In genomic region chr2:174597347-174598047, GRCh38 we compare ENCODE assay signal across 8 cellular contexts. TPM values are rescaled to one million over a fixed set of nuclear protein-coding genes. Genes with fewer than 3 reads are reported as not detected.
DNase-seq lines count a peak whose midpoint lies in the region; ATAC-seq, FAIRE-seq and TF ChIP-seq lines count a peak whose summit lies in the region.

Gene WIPF1 (minus strand): TSS chr2:174597804. CDS start chr2:174585573, 12,231 bp downstream.

- H3K9me1 ChIP-seq in keratinocyte (ENCODE audit: control insufficient read depth, extremely low read depth, insufficient read depth, low read length): no peaks in the 10 kb centered on the region

- peaks cover 13 to 38% of the 10 kb centered on the region in 2 donors for H3K4me1 ChIP-seq in adrenal gland (replicated peaks in 1 of 2)
- H3K4me1 ChIP-seq in keratinocyte (ENCODE audit: control insufficient read depth, extremely low read depth, insufficient read depth, low read length): peaks cover 9% of the 10 kb centered on the region
- no peaks in the 10 kb centered on the region for H3K4me1 ChIP-seq in testis

- H3K79me2 ChIP-seq in keratinocyte (ENCODE audit: control insufficient read depth, insufficient read depth, low read length): no peaks in the 10 kb centered on the region

- peak; percentile 35 for ATAC-seq in HG02763 (IDR thresholded peaks at IDR 0.05; ENCODE audit: unreplicated experiment)

- H3K9me3 ChIP-seq in adrenal gland (replicated peaks in 1 of 3) (no peaks in the 10 kb centered on the region), keratinocyte (ENCODE audit: control insufficient read depth, low read depth, low read length) (no peaks in the 10 kb centered on the region), testis (no peaks in the 10 kb centered on the region)

- dilution Hi-C loops in keratinocyte (cut with MboI; ENCODE audit: extremely low pct_ligation_motif_present, low sequenced_read_pairs): no loop called here

- TF ChIP-seq POLR2A in GM18526 (IDR thresholded peaks at IDR 0.05; ENCODE audit: extremely low read depth, insufficient read length): peak; percentile 69
- peak; percentile 30 to 54 for TF ChIP-seq POLR2A in adrenal gland (IDR thresholded peaks at IDR 0.05)
- TF ChIP-seq POLR2A in testis (IDR thresholded peaks at IDR 0.05): no peak

- H3K27me3 ChIP-seq in adrenal gland: no peaks in the 10 kb centered on the region
- H3K27me3 ChIP-seq in keratinocyte (ENCODE audit: control insufficient read depth, extremely low read depth, insufficient read depth, low read length): no peaks in the 10 kb centered on the region
- H3K27me3 ChIP-seq in testis: no peaks in the 10 kb centered on the region

- intact Hi-C loops in adrenal gland (cut with DNase I): no loop called here
- intact Hi-C loops in testis (cut with DNase I; ENCODE audit: low total_unique reads): no loop called here

- WGBS in adrenal gland, 4 donors: 11 to 17% (median 14%) methylated on average over 6 of the region's 6 CpGs
- WGBS in testis, 2 donors: 67 to 68% methylated on average over 6 of the region's 6 CpGs

- peak within 1 kb of the TSS; percentile 59 to 84 (median 64) for H3K27ac ChIP-seq in adrenal gland
- H3K27ac ChIP-seq in keratinocyte (ENCODE audit: control insufficient read depth, insufficient read depth, low read length): no peak within 1 kb of the TSS
- peak within 1 kb of the TSS in 1 of 2 donors; percentile 28 for H3K27ac ChIP-seq in testis

- no peaks in the 10 kb centered on the region for H4K20me1 ChIP-seq in keratinocyte (ENCODE audit: control insufficient read depth, extremely low read depth, insufficient read depth, low read length)

- peak within 1 kb of the TSS; percentile 40 for H2AFZ ChIP-seq in keratinocyte (ENCODE audit: control insufficient read depth, low read length)

- H3K9ac ChIP-seq in keratinocyte (ENCODE audit: control insufficient read depth, extremely low read depth, insufficient read depth, low read length): no peak within 1 kb of the TSS

- TF ChIP-seq CTCF in adrenal gland (IDR thresholded peaks at IDR 0.05): no peak
- TF ChIP-seq CTCF in keratinocyte (optimal IDR thresholded peaks at IDR 0.05 in 1 of 3, IDR thresholded peaks at IDR 0.05 in 1 of 3, conservative IDR thresholded peaks at IDR 0.05 in 1 of 3; ENCODE audit: extremely low read depth in 1 of 3, insufficient read depth in 2 of 3, low read length in 3 of 3): no peak
- TF ChIP-seq CTCF in testis (IDR thresholded peaks at IDR 0.05): no peak

- H3K4me3 ChIP-seq in adrenal gland (peak within 1 kb of the TSS in 1 of 4 donors; percentile 51), keratinocyte (ENCODE audit: control insufficient read depth in 2 of 3, extremely low read depth in 1 of 3, insufficient read depth in 2 of 3, low read depth in 1 of 3, low read length in 3 of 3) (no peak within 1 kb of the TSS), testis (no peak within 1 kb of the TSS)

- no peak within 1 kb of the TSS for H3K4me2 ChIP-seq in keratinocyte (ENCODE audit: control insufficient read depth, extremely low read depth, insufficient read depth, low read depth, low read length)

- DNase-seq in OCI-M1 (lab: John Stamatoyannopoulos, UW) (peak; percentile 87), adrenal gland (peak; percentile 42 to 75 (median 57)), keratinocyte (ENCODE audit: low read depth, low spot score) (no peak), testis (no peak), epidermal melanocyte (ENCODE audit: insufficient read length, low spot score) (no peak), NCI-H2171 (lab: John Stamatoyannopoulos, UW) (no peak)

- H3K36me3 ChIP-seq in adrenal gland (replicated peaks in 1 of 2) (no peaks in the 10 kb centered on the region), keratinocyte (ENCODE audit: control insufficient read depth in 2 of 2, extremely low read depth in 1 of 2, insufficient read depth in 2 of 2, low read length in 2 of 2) (no peaks in the 10 kb centered on the region), testis (ENCODE audit: low read depth, missing control alignments) (no peaks in the 10 kb centered on the region)

- FAIRE-seq in keratinocyte (lab: Jason Lieb, UNC): no peak

RNA-seq across cellular contexts. Expression of gene WIPF1, which starts in this region (rescaled TPM):
- total RNA-seq in adrenal gland (10 to 100 TPM; 12.1 to 42.4 (median 29.5) TPM), testis (10 to 100 TPM in 1 of 2 donors, 1 to 10 TPM in 1; 8.5 to 11.1 TPM)
- polyA plus RNA-seq in adrenal gland (10 to 100 TPM; 13.5 to 29.0 (median 23.5) TPM), keratinocyte (0.09 to 0.32 TPM (median 0.16 TPM) in 3 replicates), testis (ENCODE audit: insufficient read depth, low read depth, low replicate concordance) (16.9 TPM)
- not detected for polyA plus RNA-seq in keratinocyte (2011; ENCODE audit: low read depth)
- polyA plus RNA-seq in keratinocyte (2011; cell fraction: cytosol; rRNA removed): 0.10 and 0.21 TPM in 2 replicates
- polyA plus RNA-seq in keratinocyte (2011; cell fraction: nucleus; rRNA removed): 0.13 and 0.63 TPM in 2 replicates
- polyA plus RNA-seq in keratinocyte (2012; ENCODE audit: low replicate concordance): 0.16 and 0.72 TPM in 2 replicates
- 0.07 to 0.46 TPM in 2 of 3 replicates, not detected in the other for polyA minus RNA-seq in keratinocyte
- polyA minus RNA-seq in keratinocyte (2011; cell fraction: cytosol; rRNA and poly(A)+ RNA removed): not detected
- polyA minus RNA-seq in keratinocyte (2011; cell fraction: nucleus; rRNA and poly(A)+ RNA removed): 0.32 and 1.2 TPM in 2 replicates

Comparison
In these comparisons a context has a peak if more than half of its experiments do, and no peak if none do; other contexts are left out.
1. RNA of gene WIPF1 (polyA plus RNA-seq): 13.5 to 29.0 TPM in adrenal gland and 16.9 TPM in testis (single experiment); 0.09 to 0.72 TPM in keratinocyte; every median in the first group is over 4 times any median in the second.
2. DNase-seq: peak in OCI-M1 (single experiment) and adrenal gland (7 of 7); none in keratinocyte (single experiment), testis (single experiment), epidermal melanocyte (single experiment) and NCI-H2171 (single experiment).